39 cellular contexts compared by ENCODE assay signal in the genomic region with DNA sequence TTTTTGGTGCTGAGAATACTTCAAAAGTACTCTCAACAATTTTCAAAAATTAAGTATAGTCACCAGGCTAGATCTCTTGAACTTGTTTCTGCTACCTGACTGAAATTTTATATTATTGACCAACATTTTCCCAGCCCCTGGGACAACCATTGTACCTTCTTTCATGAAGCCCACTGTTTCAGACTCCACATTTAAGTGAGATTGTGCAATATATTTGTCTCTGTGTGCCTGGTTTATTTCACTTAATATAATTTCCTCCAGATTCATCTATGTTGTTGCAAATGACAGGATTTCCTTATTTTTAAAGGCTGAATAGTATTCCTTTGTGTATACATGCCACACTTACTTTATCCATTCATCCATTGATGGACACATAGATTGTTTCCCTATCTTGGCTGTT.
"Had no signal": no experiment of that assay in that cellular context is flagged by ENCODE, and none has a peak within 500 bp of the region (broad histone marks: within the 10 kb centered on the region; RNA-seq: fewer than 3 reads in every experiment).

No MANE protein-coding gene starts in this region.

- ATAC-seq: activated naive CD4-positive, alpha-beta T cell treated with anti-CD3 and anti-CD28 coated beads, Interleukin-2, amount 50 U/mL, for 72 hours; activated naive CD8-positive, alpha-beta T cell treated with anti-CD3 and anti-CD28 coated beads, Interleukin-2, amount 50 U/mL, for 24 hours; activated T-cell treated with anti-CD3 and anti-CD28 coated beads, Interleukin-2, amount 50 U/mL, for 4 hours; activated T-cell treated with anti-CD3 and anti-CD28 coated beads, Interleukin-2, amount 50 U/mL, for 72 hours; activated T-helper 17 cell treated with anti-CD3 and anti-CD28 coated beads, Interleukin-2, amount 50 U/mL, for 72 hours; body of pancreas had no signal

- FAIRE-seq: astrocyte, bronchial epithelial cell, colon had no signal

- H3K27me3 ChIP-seq: adrenal gland, ascending aorta, body of pancreas, brain microvascular endothelial cell, breast epithelium, cardiac muscle cell had no signal

- H3K36me3 ChIP-seq: adrenal gland, ascending aorta, brain microvascular endothelial cell, breast epithelium, cardiac muscle cell had no signal

- H3K27ac ChIP-seq: adrenal gland, ascending aorta, body of pancreas, brain microvascular endothelial cell, breast epithelium, cardiac muscle cell had no signal

- H3K9me3 Mint-ChIP-seq: activated naive CD4-positive, alpha-beta T cell treated with anti-CD3 and anti-CD28 coated beads, Interleukin-2, amount 10 ng/mL, durations not matched to agents 7 days and 5 days had no signal

- H3K27ac Mint-ChIP-seq: activated naive CD4-positive, alpha-beta T cell treated with anti-CD3 and anti-CD28 coated beads for 36 hours; activated naive CD4-positive, alpha-beta T cell treated with anti-CD3 and anti-CD28 coated beads, Interleukin-2, amount 10 ng/mL, durations not matched to agents 7 days and 5 days; activated naive CD4-positive, alpha-beta T cell treated with anti-CD3 and anti-CD28 coated beads, Interleukin-2, amount 50 U/mL, for 24 hours; activated naive CD4-positive, alpha-beta T cell treated with anti-CD3 and anti-CD28 coated beads, Interleukin-2, amount 50 U/mL, for 72 hours; activated naive CD8-positive, alpha-beta T cell; activated naive CD8-positive, alpha-beta T cell treated with anti-CD3 and anti-CD28 coated beads for 36 hours; activated naive CD8-positive, alpha-beta T cell treated with anti-CD3 and anti-CD28 coated beads, Interleukin-2, amount 10 ng/mL, durations not matched to agents 7 days and 5 days; activated naive CD8-positive, alpha-beta T cell treated with anti-CD3 and anti-CD28 coated beads, Interleukin-2, amount 50 U/mL, for 24 hours; activated T-cell treated with anti-CD3 and anti-CD28 coated beads, Interleukin-2, amount 50 U/mL, for 72 hours; activated T-helper 1 cell treated with anti-CD3 and anti-CD28 coated beads, Interleukin-12 subunit alpha, Interleukin-12 subunit beta, Interleukin-2, Interleukin-4 antibody, amounts not matched to agents 30 ng/mL and 10 ng/mL and 1 ng/mL, durations not matched to agents 14 hours and 24 hours and 36 hours; activated T-helper 17 cell treated with anti-CD3 and anti-CD28 coated beads, Interleukin-2, amount 50 U/mL, for 72 hours; activated T-helper 2 cell treated with anti-CD3 and anti-CD28 coated beads, Interferon-gamma antibody, Interleukin-2, Interleukin-4, amounts not matched to agents 10 μg/mL and 5 μg/mL and 100 μg/mL, durations not matched to agents 14 hours and 24 hours and 36 hours; brain had no signal

- H3K9me3 ChIP-seq: ascending aorta had no signal

- H3K36me3 Mint-ChIP-seq: activated naive CD4-positive, alpha-beta T cell treated with anti-CD3 and anti-CD28 coated beads, Interleukin-2, amount 10 ng/mL, durations not matched to agents 7 days and 5 days; activated naive CD4-positive, alpha-beta T cell treated with anti-CD3 and anti-CD28 coated beads, Interleukin-2, amount 50 U/mL, for 72 hours; activated naive CD8-positive, alpha-beta T cell; activated naive CD8-positive, alpha-beta T cell treated with anti-CD3 and anti-CD28 coated beads for 36 hours; activated naive CD8-positive, alpha-beta T cell treated with anti-CD3 and anti-CD28 coated beads, Interleukin-2, amount 10 ng/mL, durations not matched to agents 7 days and 5 days; brain had no signal

- H3K4me1 ChIP-seq: adrenal gland, ascending aorta, body of pancreas, breast epithelium had no signal

- H3K4me3 ChIP-seq: adrenal gland, ascending aorta, body of pancreas, breast epithelium, cardiac muscle cell had no signal

- H3K4me3 Mint-ChIP-seq: activated naive CD4-positive, alpha-beta T cell treated with anti-CD3 and anti-CD28 coated beads for 36 hours; activated naive CD4-positive, alpha-beta T cell treated with anti-CD3 and anti-CD28 coated beads, Interleukin-2, amount 10 ng/mL, durations not matched to agents 7 days and 5 days; activated naive CD4-positive, alpha-beta T cell treated with anti-CD3 and anti-CD28 coated beads, Interleukin-2, amount 50 U/mL, for 24 hours; activated naive CD8-positive, alpha-beta T cell; activated naive CD8-positive, alpha-beta T cell treated with anti-CD3 and anti-CD28 coated beads for 36 hours; activated naive CD8-positive, alpha-beta T cell treated with anti-CD3 and anti-CD28 coated beads, Interleukin-2, amount 10 ng/mL, durations not matched to agents 7 days and 5 days; activated naive CD8-positive, alpha-beta T cell treated with anti-CD3 and anti-CD28 coated beads, Interleukin-2, amount 50 U/mL, for 24 hours; activated T-cell treated with anti-CD3 and anti-CD28 coated beads, Interleukin-2, amount 50 U/mL, for 4 hours; activated T-cell treated with anti-CD3 and anti-CD28 coated beads, Interleukin-2, amount 50 U/mL, for 72 hours; activated T-helper 1 cell treated with anti-CD3 and anti-CD28 coated beads, Interleukin-12 subunit alpha, Interleukin-12 subunit beta, Interleukin-2, Interleukin-4 antibody, amounts not matched to agents 30 ng/mL and 10 ng/mL and 1 ng/mL, durations not matched to agents 14 hours and 24 hours and 36 hours; activated T-helper 17 cell treated with anti-CD3 and anti-CD28 coated beads, Interleukin-2, amount 50 U/mL, for 72 hours; brain; central memory CD8-positive, alpha-beta T cell had no signal

- DNase-seq: activated effector memory CD4-positive, alpha-beta T cell treated with anti-CD3 and anti-CD28 coated beads, Interleukin-2, amount 50 U/mL, for 16 hours; activated effector memory CD4-positive, alpha-beta T cell treated with Interleukin-2 at 50 U/mL for 16 hours; activated gamma-delta T cell; activated gamma-delta T cell treated with Interleukin-2 at 50 U/mL for 16 hours; activated naive CD4-positive, alpha-beta T cell; activated naive CD4-positive, alpha-beta T cell treated with anti-CD3 and anti-CD28 coated beads for 36 hours; activated naive CD4-positive, alpha-beta T cell treated with anti-CD3 and anti-CD28 coated beads, Interleukin-2, amount 10 ng/mL, durations not matched to agents 7 days and 5 days; activated naive CD4-positive, alpha-beta T cell treated with anti-CD3 and anti-CD28 coated beads, Interleukin-2, amount 50 U/mL, for 16 hours; activated naive CD4-positive, alpha-beta T cell treated with Interleukin-2 at 50 U/mL for 16 hours; activated naive CD8-positive, alpha-beta T cell treated with anti-CD3 and anti-CD28 coated beads for 36 hours; activated naive CD8-positive, alpha-beta T cell treated with anti-CD3 and anti-CD28 coated beads, Interleukin-2, amount 10 ng/mL, durations not matched to agents 7 days and 5 days; activated naive CD8-positive, alpha-beta T cell treated with anti-CD3 and anti-CD28 coated beads, Interleukin-2, amount 50 U/mL, for 24 hours; activated T-cell treated with anti-CD3 and anti-CD28 coated beads, Interleukin-2, amount 50 U/mL, for 4 hours; activated T-cell treated with anti-CD3 and anti-CD28 coated beads, Interleukin-2, amount 50 U/mL, for 48 hours; activated T-cell treated with anti-CD3 and anti-CD28 coated beads, Interleukin-2, amount 50 U/mL, for 72 hours; adrenal gland; amniotic stem cell; amygdala; anterior cingulate cortex; aorta; body of pancreas; brain microvascular endothelial cell; caudate nucleus; central memory CD4-positive, alpha-beta T cell; cerebellar nuclear complex had no signal

- H3K4me1 Mint-ChIP-seq: activated naive CD4-positive, alpha-beta T cell treated with anti-CD3 and anti-CD28 coated beads, Interleukin-2, amount 10 ng/mL, durations not matched to agents 7 days and 5 days; activated naive CD4-positive, alpha-beta T cell treated with anti-CD3 and anti-CD28 coated beads, Interleukin-2, amount 50 U/mL, for 24 hours; activated naive CD8-positive, alpha-beta T cell treated with anti-CD3 and anti-CD28 coated beads for 36 hours; activated naive CD8-positive, alpha-beta T cell treated with anti-CD3 and anti-CD28 coated beads, Interleukin-2, amount 10 ng/mL, durations not matched to agents 7 days and 5 days; activated naive CD8-positive, alpha-beta T cell treated with anti-CD3 and anti-CD28 coated beads, Interleukin-2, amount 50 U/mL, for 24 hours; activated T-helper 17 cell treated with anti-CD3 and anti-CD28 coated beads, Interleukin-2, amount 50 U/mL, for 72 hours; brain; central memory CD8-positive, alpha-beta T cell had no signal

- H3K27me3 Mint-ChIP-seq: activated naive CD4-positive, alpha-beta T cell treated with anti-CD3 and anti-CD28 coated beads, Interleukin-2, amount 10 ng/mL, durations not matched to agents 7 days and 5 days; activated naive CD4-positive, alpha-beta T cell treated with anti-CD3 and anti-CD28 coated beads, Interleukin-2, amount 50 U/mL, for 24 hours; activated naive CD8-positive, alpha-beta T cell; activated naive CD8-positive, alpha-beta T cell treated with anti-CD3 and anti-CD28 coated beads for 36 hours; activated naive CD8-positive, alpha-beta T cell treated with anti-CD3 and anti-CD28 coated beads, Interleukin-2, amount 50 U/mL, for 24 hours; activated T-helper 17 cell treated with anti-CD3 and anti-CD28 coated beads, Interleukin-2, amount 50 U/mL, for 72 hours; central memory CD8-positive, alpha-beta T cell had no signal
